In the genomic region with DNA sequence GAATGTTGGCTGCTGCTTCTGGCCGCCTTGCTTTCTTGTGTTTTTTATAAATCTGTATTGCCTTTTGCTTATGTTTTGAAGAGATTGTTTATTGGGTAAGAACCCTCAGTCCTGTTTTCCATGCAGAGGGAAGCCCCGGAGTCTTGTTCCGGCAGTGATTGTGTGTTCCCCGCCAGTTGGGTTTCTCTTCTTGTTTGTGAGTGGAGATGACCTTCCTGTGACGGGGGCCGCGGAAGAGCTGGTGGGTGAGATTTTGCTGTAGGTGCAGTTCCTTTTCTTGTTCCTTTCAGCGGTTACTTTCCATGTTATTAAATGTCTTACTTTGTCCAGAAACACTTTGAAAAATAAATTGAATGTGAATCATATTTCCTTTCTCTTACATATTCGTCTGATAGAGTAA, we compare ENCODE assay signal across 11 cellular contexts. TPM values are rescaled to one million over a fixed set of nuclear protein-coding genes. Genes with fewer than 3 reads are reported as not detected.
DNase-seq lines count a peak whose midpoint lies in the region; ATAC-seq and TF ChIP-seq lines count a peak whose summit lies in the region.
"Had no signal": no experiment of that assay in that cellular context is flagged by ENCODE, and none has a peak within 500 bp of the region (broad histone marks: within the 10 kb centered on the region; RNA-seq: fewer than 3 reads in every experiment).

No MANE protein-coding gene starts in this region.

- peaks cover 3% of the 10 kb centered on the region for H3F3A ChIP-seq in neural progenitor cell (ENCODE audit: low read depth)

- H3K9me3 ChIP-seq in CD8-positive, alpha-beta memory T cell (ENCODE audit: low read length), result no peaks in the 10 kb centered on the region
- no peaks in the 10 kb centered on the region for H3K9me3 ChIP-seq in Peyer's patch
- no peaks in the 10 kb centered on the region for H3K9me3 ChIP-seq in neural progenitor cell (ENCODE audit: low read depth)

- no peaks in the 10 kb centered on the region for H3K27me3 ChIP-seq in CD8-positive, alpha-beta memory T cell (ENCODE audit: insufficient read depth, low read length, poor library complexity, severe bottlenecking)
- no peaks in the 10 kb centered on the region for H3K27me3 ChIP-seq in Peyer's patch
- H3K27me3 ChIP-seq in neural progenitor cell, result no peaks in the 10 kb centered on the region
- H3K27me3 ChIP-seq: hepatocyte had no signal

- no peak for ATAC-seq in effector memory CD8-positive, alpha-beta T cell (replicated peaks)
- ATAC-seq in HG03139 (IDR thresholded peaks at IDR 0.05; ENCODE audit: unreplicated experiment) (no peak), HG02571 (IDR thresholded peaks at IDR 0.05; ENCODE audit: unreplicated experiment) (no peak)

- no peak for TF ChIP-seq CTCF in Peyer's patch (IDR thresholded peaks at IDR 0.05)
- no peak for TF ChIP-seq CTCF in neural progenitor cell (IDR thresholded peaks at IDR 0.05)

- no peak overlapping the region for H3K4me2 ChIP-seq in neural progenitor cell
- H3K4me2 ChIP-seq: hepatocyte had no signal

- CTCF ChIA-PET in CD8-positive, alpha-beta memory T cell (lab: Charles Lee), result interaction anchor here (1.3 kb wide), 1 partner anchor 12 kb away, joined by 3 read pairs; no protein-coding TSS in a partner anchor

- no peak for DNase-seq in CD8-positive, alpha-beta memory T cell
- DNase-seq in Peyer's patch (peak in 2 of 3 donors; percentile 79), pons (ENCODE audit: low spot score) (peak; percentile 62), DMS114 treated with DMSO at 0.1 percent for 48 hours (lab: John Stamatoyannopoulos, UW; ENCODE audit: unreplicated experiment) (no peak), neural progenitor cell (ENCODE audit: low spot score) (no peak)
- DNase-seq in effector memory CD8-positive, alpha-beta T cell, result no peak
- DNase-seq: DND-41, NCI-H187 had no signal

- peaks cover 68% of the 10 kb centered on the region for H3K79me2 ChIP-seq in neural progenitor cell (ENCODE audit: low read depth)

- H3K4me1 Mint-ChIP-seq in CD8-positive, alpha-beta memory T cell, result peaks cover 63 to 78% (median 63%) of the 10 kb centered on the region in 3 donors
- H3K4me1 Mint-ChIP-seq in effector memory CD8-positive, alpha-beta T cell (ENCODE audit: low read depth in 2 of 2), result peaks cover 58 to 66% of the 10 kb centered on the region in 2 donors
- peaks cover 17% of the 10 kb centered on the region for H3K4me1 Mint-ChIP-seq in neural progenitor cell

- H2AFZ ChIP-seq in neural progenitor cell (replicated peaks), result no peak overlapping the region
- H2AFZ ChIP-seq: hepatocyte had no signal

- H3K36me3 Mint-ChIP-seq in CD8-positive, alpha-beta memory T cell, result peaks cover 0 to 44% (median 5%) of the 10 kb centered on the region in 3 donors
- H3K36me3 Mint-ChIP-seq in effector memory CD8-positive, alpha-beta T cell (ENCODE audit: insufficient read depth), result peaks cover 30% of the 10 kb centered on the region
- no peaks in the 10 kb centered on the region for H3K36me3 Mint-ChIP-seq in neural progenitor cell

- H3K9me3 Mint-ChIP-seq in CD8-positive, alpha-beta memory T cell, result no peaks in the 10 kb centered on the region
- no peaks in the 10 kb centered on the region for H3K9me3 Mint-ChIP-seq in effector memory CD8-positive, alpha-beta T cell
- H3K9me3 Mint-ChIP-seq in neural progenitor cell, result no peaks in the 10 kb centered on the region

- no peaks in the 10 kb centered on the region for H3K36me3 ChIP-seq in CD8-positive, alpha-beta memory T cell (ENCODE audit: insufficient read depth, low read length)
- H3K36me3 ChIP-seq in Peyer's patch, result peaks cover 0 to 10% (median 0%) of the 10 kb centered on the region in 3 donors
- H3K36me3 ChIP-seq in neural progenitor cell, result no peaks in the 10 kb centered on the region

- H3K4me3 ChIP-seq in CD8-positive, alpha-beta memory T cell (ENCODE audit: low read length), result no peak overlapping the region
- H3K4me3 ChIP-seq in Peyer's patch (peak overlapping the region in 1 of 4 donors; percentile 6), neural progenitor cell (no peak overlapping the region)
- H3K4me3 ChIP-seq: hepatocyte had no signal

- POLR2A ChIA-PET in CD8-positive, alpha-beta memory T cell (lab: Charles Lee), result no interaction called here

- H4K20me1 ChIP-seq in neural progenitor cell (ENCODE audit: low read depth), result peaks cover 15% of the 10 kb centered on the region

- peak overlapping the region; percentile 12 to 75 (median 73) for H3K4me3 Mint-ChIP-seq in CD8-positive, alpha-beta memory T cell
- H3K4me3 Mint-ChIP-seq in effector memory CD8-positive, alpha-beta T cell, result peak overlapping the region in 1 of 2 donors; percentile 67
- H3K4me3 Mint-ChIP-seq in neural progenitor cell, result no peak overlapping the region

- no peak overlapping the region for H3K27ac ChIP-seq in CD8-positive, alpha-beta memory T cell (ENCODE audit: low read depth, low read length)
- H3K27ac ChIP-seq in Peyer's patch, result peak overlapping the region; percentile 59 to 81 (median 74)
- no peak overlapping the region for H3K27ac ChIP-seq in neural progenitor cell
- H3K27ac ChIP-seq: hepatocyte had no signal

- H3K27me3 Mint-ChIP-seq in CD8-positive, alpha-beta memory T cell, result no peaks in the 10 kb centered on the region
- no peaks in the 10 kb centered on the region for H3K27me3 Mint-ChIP-seq in effector memory CD8-positive, alpha-beta T cell
- peaks cover 2% of the 10 kb centered on the region for H3K27me3 Mint-ChIP-seq in neural progenitor cell (ENCODE audit: insufficient read depth, low read depth)

- H3K9ac ChIP-seq in neural progenitor cell, result no peak overlapping the region

- peak overlapping the region in 7 of 8 donors; percentile 80 to 99 (median 91) for H3K27ac Mint-ChIP-seq in CD8-positive, alpha-beta memory T cell
- H3K27ac Mint-ChIP-seq in effector memory CD8-positive, alpha-beta T cell, result peak overlapping the region; percentile 82 to 91
- H3K27ac Mint-ChIP-seq in neural progenitor cell, result no peak overlapping the region

- peaks cover 35% of the 10 kb centered on the region for H3K4me1 ChIP-seq in CD8-positive, alpha-beta memory T cell (ENCODE audit: insufficient read depth, low read length)
- peaks cover 0 to 55% (median 45%) of the 10 kb centered on the region in 4 donors for H3K4me1 ChIP-seq in Peyer's patch
- no peaks in the 10 kb centered on the region for H3K4me1 ChIP-seq in neural progenitor cell

- TF ChIP-seq POLR2A in Peyer's patch (IDR thresholded peaks at IDR 0.05), result no peak

RNA-seq across cellular contexts. Expression of gene TBC1D22A, which starts 8.3 kb away (rescaled TPM):
- 10 to 100 TPM; 34.0 to 34.8 TPM for total RNA-seq in CD8-positive, alpha-beta memory T cell
- polyA plus RNA-seq in CD8-positive, alpha-beta memory T cell, result 26.6 TPM
- total RNA-seq in Peyer's patch (10 to 100 TPM; 42.6 to 70.4 (median 55.1) TPM), neural progenitor cell (ENCODE audit: low replicate concordance) (9.8 and 10.6 TPM in 2 replicates)

RNA-seq across cellular contexts. Expression of gene CERK, which starts 32.7 kb away (rescaled TPM):
- total RNA-seq in CD8-positive, alpha-beta memory T cell, result 10 to 100 TPM; 64.3 to 64.5 TPM
- polyA plus RNA-seq in CD8-positive, alpha-beta memory T cell, result 108 TPM
- total RNA-seq in Peyer's patch (100 to 1,000 TPM in 1 of 4 donors, 10 to 100 TPM in 3; 89.1 to 131 (median 94.7) TPM), neural progenitor cell (ENCODE audit: low replicate concordance) (53.6 and 80.6 TPM in 2 replicates)

Comparison
In these comparisons a context has a peak if more than half of its experiments do, and no peak if none do; other contexts are left out.
1. DNase-seq: peak in Peyer's patch (2 of 3) and pons (single experiment); none in CD8-positive, alpha-beta memory T cell (0 of 5), effector memory CD8-positive, alpha-beta T cell (0 of 3), DMS114 treated with DMSO at 0.1 percent for 48 hours (single experiment) and neural progenitor cell (single experiment).
2. H3K27ac ChIP-seq: peak in Peyer's patch (4 of 4); none in CD8-positive, alpha-beta memory T cell (single experiment) and neural progenitor cell (single experiment).